Comparison of ENCODE assay signal across 1 cellular context in the genomic region with DNA sequence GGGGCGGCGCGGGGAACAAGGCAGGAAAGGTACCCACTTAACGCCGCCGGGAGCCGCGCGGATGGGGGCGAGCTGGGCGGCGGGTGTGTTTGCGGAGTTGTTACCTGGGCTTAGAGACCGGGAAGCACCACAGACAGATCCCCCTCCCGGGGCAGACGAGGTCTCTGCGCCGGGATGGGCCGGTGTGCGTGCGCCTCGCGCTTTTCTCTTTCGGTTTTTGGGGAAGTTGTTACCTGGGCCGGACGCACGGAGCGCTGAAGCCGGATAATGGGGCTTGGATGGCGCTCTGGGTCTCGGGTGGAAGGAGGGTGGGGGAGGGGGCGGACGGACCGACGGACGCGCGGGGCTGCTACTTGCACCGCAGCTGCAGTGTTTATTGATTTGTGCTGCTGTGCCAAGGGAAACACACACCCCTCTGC.
TF ChIP-seq lines count a peak whose summit lies in the region.

No MANE protein-coding gene starts in this region.

TF ChIP-seq in HepG2, 621 proteins besides CTCF, POLR2A, EP300 and RAD21 (continued from another document):
- TF ChIP-seq EHMT2 (IDR thresholded peaks at IDR 0.05; ENCODE audit: borderline replicate concordance, low read depth, low read length) (no peak), MXD3 (CRISPR knock-in tag; IDR thresholded peaks at IDR 0.05) (peak; percentile 13; the same call in 1 of the 2 replicates), YEATS4 (CRISPR knock-in tag; IDR thresholded peaks at IDR 0.05; ENCODE audit: borderline replicate concordance) (0 out of 2 replicates have a peak, but pooled peaks have one; percentile 28), ZNF274 (CRISPR knock-in tag; IDR thresholded peaks at IDR 0.05) (no peak), ZFP62 (CRISPR knock-in tag; IDR thresholded peaks at IDR 0.05) (no peak), ZNF768 (CRISPR knock-in tag; IDR thresholded peaks at IDR 0.05) (no peak), PHF20 (CRISPR knock-in tag; IDR thresholded peaks at IDR 0.05) (0 out of 2 replicates have a peak, but pooled peaks have one; percentile 28), GATAD2A (CRISPR knock-in tag; IDR thresholded peaks at IDR 0.05) (peak; percentile 19; the same call in 1 of the 2 replicates), HDAC1 (CRISPR knock-in tag; IDR thresholded peaks at IDR 0.05) (0 out of 2 replicates have a peak, but pooled peaks have one; percentile 6), ZNF790 (CRISPR knock-in tag; IDR thresholded peaks at IDR 0.05; ENCODE audit: borderline replicate concordance) (peak; percentile 46; the same call in 1 of the 2 replicates), ZFX (CRISPR knock-in tag; IDR thresholded peaks at IDR 0.05; ENCODE audit: low read depth) (peak; percentile 47; the same call in 1 of the 2 replicates), SRSF9 (IDR thresholded peaks at IDR 0.05; ENCODE audit: borderline replicate concordance, insufficient read depth, low read depth, low read length, poor library complexity, severe bottlenecking) (no peak), ZNF552 (CRISPR knock-in tag; IDR thresholded peaks at IDR 0.05; ENCODE audit: borderline replicate concordance) (no peak)
- TF ChIP-seq, protein P1, sequence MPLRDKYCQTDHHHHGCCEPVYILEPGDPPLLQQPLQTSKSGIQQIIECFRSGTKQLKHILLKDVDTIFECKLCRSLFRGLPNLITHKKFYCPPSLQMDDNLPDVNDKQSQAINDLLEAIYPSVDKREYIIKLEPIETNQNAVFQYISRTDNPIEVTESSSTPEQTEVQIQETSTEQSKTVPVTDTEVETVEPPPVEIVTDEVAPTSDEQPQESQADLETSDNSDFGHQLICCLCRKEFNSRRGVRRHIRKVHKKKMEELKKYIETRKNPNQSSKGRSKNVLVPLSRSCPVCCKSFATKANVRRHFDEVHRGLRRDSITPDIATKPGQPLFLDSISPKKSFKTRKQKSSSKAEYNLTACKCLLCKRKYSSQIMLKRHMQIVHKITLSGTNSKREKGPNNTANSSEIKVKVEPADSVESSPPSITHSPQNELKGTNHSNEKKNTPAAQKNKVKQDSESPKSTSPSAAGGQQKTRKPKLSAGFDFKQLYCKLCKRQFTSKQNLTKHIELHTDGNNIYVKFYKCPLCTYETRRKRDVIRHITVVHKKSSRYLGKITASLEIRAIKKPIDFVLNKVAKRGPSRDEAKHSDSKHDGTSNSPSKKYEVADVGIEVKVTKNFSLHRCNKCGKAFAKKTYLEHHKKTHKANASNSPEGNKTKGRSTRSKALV (CRISPR knock-in tag; IDR thresholded peaks at IDR 0.05), result 0 out of 2 replicates have a peak, but pooled peaks have one; percentile 32
- TF ChIP-seq, protein P2, sequence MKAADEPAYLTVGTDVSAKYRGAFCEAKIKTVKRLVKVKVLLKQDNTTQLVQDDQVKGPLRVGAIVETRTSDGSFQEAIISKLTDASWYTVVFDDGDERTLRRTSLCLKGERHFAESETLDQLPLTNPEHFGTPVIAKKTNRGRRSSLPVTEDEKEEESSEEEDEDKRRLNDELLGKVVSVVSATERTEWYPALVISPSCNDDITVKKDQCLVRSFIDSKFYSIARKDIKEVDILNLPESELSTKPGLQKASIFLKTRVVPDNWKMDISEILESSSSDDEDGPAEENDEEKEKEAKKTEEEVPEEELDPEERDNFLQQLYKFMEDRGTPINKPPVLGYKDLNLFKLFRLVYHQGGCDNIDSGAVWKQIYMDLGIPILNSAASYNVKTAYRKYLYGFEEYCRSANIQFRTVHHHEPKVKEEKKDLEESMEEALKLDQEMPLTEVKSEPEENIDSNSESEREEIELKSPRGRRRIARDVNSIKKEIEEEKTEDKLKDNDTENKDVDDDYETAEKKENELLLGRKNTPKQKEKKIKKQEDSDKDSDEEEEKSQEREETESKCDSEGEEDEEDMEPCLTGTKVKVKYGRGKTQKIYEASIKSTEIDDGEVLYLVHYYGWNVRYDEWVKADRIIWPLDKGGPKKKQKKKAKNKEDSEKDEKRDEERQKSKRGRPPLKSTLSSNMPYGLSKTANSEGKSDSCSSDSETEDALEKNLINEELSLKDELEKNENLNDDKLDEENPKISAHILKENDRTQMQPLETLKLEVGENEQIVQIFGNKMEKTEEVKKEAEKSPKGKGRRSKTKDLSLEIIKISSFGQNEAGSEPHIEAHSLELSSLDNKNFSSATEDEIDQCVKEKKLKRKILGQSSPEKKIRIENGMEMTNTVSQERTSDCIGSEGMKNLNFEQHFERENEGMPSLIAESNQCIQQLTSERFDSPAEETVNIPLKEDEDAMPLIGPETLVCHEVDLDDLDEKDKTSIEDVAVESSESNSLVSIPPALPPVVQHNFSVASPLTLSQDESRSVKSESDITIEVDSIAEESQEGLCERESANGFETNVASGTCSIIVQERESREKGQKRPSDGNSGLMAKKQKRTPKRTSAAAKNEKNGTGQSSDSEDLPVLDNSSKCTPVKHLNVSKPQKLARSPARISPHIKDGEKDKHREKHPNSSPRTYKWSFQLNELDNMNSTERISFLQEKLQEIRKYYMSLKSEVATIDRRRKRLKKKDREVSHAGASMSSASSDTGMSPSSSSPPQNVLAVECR (CRISPR knock-in tag; IDR thresholded peaks at IDR 0.05; ENCODE audit: borderline replicate concordance), result peak; percentile 66
- TF ChIP-seq, protein P3, sequence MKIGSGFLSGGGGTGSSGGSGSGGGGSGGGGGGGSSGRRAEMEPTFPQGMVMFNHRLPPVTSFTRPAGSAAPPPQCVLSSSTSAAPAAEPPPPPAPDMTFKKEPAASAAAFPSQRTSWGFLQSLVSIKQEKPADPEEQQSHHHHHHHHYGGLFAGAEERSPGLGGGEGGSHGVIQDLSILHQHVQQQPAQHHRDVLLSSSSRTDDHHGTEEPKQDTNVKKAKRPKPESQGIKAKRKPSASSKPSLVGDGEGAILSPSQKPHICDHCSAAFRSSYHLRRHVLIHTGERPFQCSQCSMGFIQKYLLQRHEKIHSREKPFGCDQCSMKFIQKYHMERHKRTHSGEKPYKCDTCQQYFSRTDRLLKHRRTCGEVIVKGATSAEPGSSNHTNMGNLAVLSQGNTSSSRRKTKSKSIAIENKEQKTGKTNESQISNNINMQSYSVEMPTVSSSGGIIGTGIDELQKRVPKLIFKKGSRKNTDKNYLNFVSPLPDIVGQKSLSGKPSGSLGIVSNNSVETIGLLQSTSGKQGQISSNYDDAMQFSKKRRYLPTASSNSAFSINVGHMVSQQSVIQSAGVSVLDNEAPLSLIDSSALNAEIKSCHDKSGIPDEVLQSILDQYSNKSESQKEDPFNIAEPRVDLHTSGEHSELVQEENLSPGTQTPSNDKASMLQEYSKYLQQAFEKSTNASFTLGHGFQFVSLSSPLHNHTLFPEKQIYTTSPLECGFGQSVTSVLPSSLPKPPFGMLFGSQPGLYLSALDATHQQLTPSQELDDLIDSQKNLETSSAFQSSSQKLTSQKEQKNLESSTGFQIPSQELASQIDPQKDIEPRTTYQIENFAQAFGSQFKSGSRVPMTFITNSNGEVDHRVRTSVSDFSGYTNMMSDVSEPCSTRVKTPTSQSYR (CRISPR knock-in tag; IDR thresholded peaks at IDR 0.05; ENCODE audit: borderline replicate concordance), result 0 out of 2 replicates have a peak, but pooled peaks have one; percentile 31
